32 cellular contexts compared by ENCODE assay signal in genomic region chr9:130934702-130935659, GRCh38. TPM values are rescaled to one million over a fixed set of nuclear protein-coding genes. Genes with fewer than 3 reads are reported as not detected.
DNase-seq lines count a peak whose midpoint lies in the region; ATAC-seq and TF ChIP-seq lines count a peak whose summit lies in the region.
"Had no signal": no experiment of that assay in that cellular context is flagged by ENCODE, and none has a peak within 500 bp of the region (broad histone marks: within the 10 kb centered on the region; RNA-seq: fewer than 3 reads in every experiment).

No MANE protein-coding gene starts in this region.

- no peak overlapping the region for H2AK5ac ChIP-seq in trophoblast cell (ENCODE audit: low read length)

- no peak for ATAC-seq in Panc1
- ATAC-seq in effector memory CD8-positive, alpha-beta T cell (replicated peaks): no peak
- ATAC-seq: activated T-cell treated with anti-CD3 and anti-CD28 coated beads, Interleukin-2, amount 50 U/mL, for 4 hours had no signal

- no peak overlapping the region for H4K91ac ChIP-seq in trophoblast cell (ENCODE audit: low read depth, low read length)

- H3K27ac Mint-ChIP-seq in effector memory CD8-positive, alpha-beta T cell: no peak overlapping the region
- H3K27ac Mint-ChIP-seq: T-helper 2 cell treated with Interferon-gamma antibody and Interleukin-4, amounts not matched to agents 5 μg/mL and 100 μg/mL, for 36 hours had no signal

- H2BK12ac ChIP-seq in trophoblast cell (ENCODE audit: low read length): no peak overlapping the region

- peak overlapping the region; percentile 51; the same call in 1 of the 2 replicates for H3K27ac ChIP-seq in Panc1 (ENCODE audit: low read length)
- no peak overlapping the region for H3K27ac ChIP-seq in trophoblast cell (ENCODE audit: low read depth, low read length)
- H3K27ac ChIP-seq: parathyroid adenoma, stomach, tibial artery, VCaP had no signal

- H3K36me3 ChIP-seq in Panc1 (ENCODE audit: control insufficient read depth, insufficient read depth, low read length): no peaks in the 10 kb centered on the region
- H3K36me3 ChIP-seq in trophoblast cell (ENCODE audit: control insufficient read depth in 1 of 2, insufficient read depth in 2 of 2, low read length in 2 of 2): no peaks in the 10 kb centered on the region
- H3K36me3 ChIP-seq: stomach, tibial artery had no signal

- H3K9me3 ChIP-seq in Panc1 (ENCODE audit: control insufficient read depth, insufficient read depth, low read depth, low read length) (no peaks in the 10 kb centered on the region), trophoblast cell (ENCODE audit: insufficient read depth, low read depth, low read length) (no peaks in the 10 kb centered on the region)
- H3K9me3 ChIP-seq: Caco-2, stomach, tibial artery had no signal

- POLR2A ChIA-PET in Panc1 (lab: Charles Lee): no interaction called here

- no CpG with 5 or more reads among the region's 16 CpGs for WGBS in trophoblast cell (ENCODE audit: extremely low coverage, insufficient coverage, insufficient read length)

- H3K4me3 Mint-ChIP-seq in effector memory CD8-positive, alpha-beta T cell: no peak overlapping the region
- H3K4me3 Mint-ChIP-seq: activated T-cell treated with anti-CD3 and anti-CD28 coated beads, Interleukin-2, amount 50 U/mL, for 4 hours; T-helper 2 cell treated with Interferon-gamma antibody and Interleukin-4, amounts not matched to agents 5 μg/mL and 100 μg/mL, for 36 hours had no signal

- peak overlapping the region; percentile 7 for H3K14ac ChIP-seq in trophoblast cell (ENCODE audit: low read length)

- H3K9ac ChIP-seq in trophoblast cell (ENCODE audit: low read length): no peak overlapping the region
- H3K9ac ChIP-seq: parathyroid adenoma had no signal

- BruUV-seq in Panc1 (replicated peaks; lab: Mats Ljungman, UMichigan): no TSS peak

- no peak for TF ChIP-seq CTCF in Panc1 (IDR thresholded peaks at IDR 0.05)
- TF ChIP-seq CTCF in epithelial cell of esophagus (IDR thresholded peaks at IDR 0.05; ENCODE audit: insufficient read depth, low read depth, low read length, missing control alignments): no peak

- H3K4me3 ChIP-seq in Panc1 (ENCODE audit: low read depth in 2 of 2, low read length in 2 of 2) (no peak overlapping the region), epithelial cell of esophagus (ENCODE audit: low read length) (no peak overlapping the region), trophoblast cell (ENCODE audit: low read depth, low read length) (no peak overlapping the region)
- H3K4me3 ChIP-seq: stomach, tibial artery had no signal

- CTCF ChIA-PET in Panc1 (lab: Charles Lee): no interaction called here

- no peaks in the 10 kb centered on the region for H3K9me3 Mint-ChIP-seq in effector memory CD8-positive, alpha-beta T cell
- H3K9me3 Mint-ChIP-seq: activated T-cell treated with anti-CD3 and anti-CD28 coated beads, Interleukin-2, amount 50 U/mL, for 4 hours; T-helper 2 cell treated with Interferon-gamma antibody and Interleukin-4, amounts not matched to agents 5 μg/mL and 100 μg/mL, for 36 hours had no signal

- peak; percentile 56 for DNase-seq in EH (ENCODE audit: low read depth)
- DNase-seq in Panc1 (ENCODE audit: low read depth, low spot score): no peak
- DNase-seq in epithelial cell of esophagus (ENCODE audit: low read depth): peak; percentile 42
- DNase-seq in trophoblast cell: peak in 1 of 2 donors; percentile 27
- DNase-seq in cortex of kidney (lab: John Stamatoyannopoulos, UW): no peak
- no peak for DNase-seq in DMS79 (lab: John Stamatoyannopoulos, UW)
- no peak for DNase-seq in SKM-1 (lab: John Stamatoyannopoulos, UW; ENCODE audit: unreplicated experiment)
- DNase-seq in effector memory CD8-positive, alpha-beta T cell: no peak
- DNase-seq: activated CD4-positive, alpha-beta T cell treated with anti-CD3 and anti-CD28 coated beads for 48 hours; activated naive CD4-positive, alpha-beta T cell; activated T-cell treated with anti-CD3 and anti-CD28 coated beads, Interleukin-2, amount 50 U/mL, for 4 hours; DMS79 treated with DMSO at 0.1 percent for 48 hours; erythroblast; GOT3; head of caudate nucleus; mammary epithelial cell; NCI-H1417; NCI-H2029 treated with DMSO at 0.1 percent for 48 hours; NCI-H526; RPMI8226; stimulated activated CD4-positive, alpha-beta T cell treated with anti-CD3 and anti-CD28 coated beads, Interleukin-2, amount 100 ng/mL, for 24 hours; stomach; tibial artery had no signal

- no peak overlapping the region for H2AFZ ChIP-seq in trophoblast cell (ENCODE audit: insufficient read depth, low read length, poor library complexity)
- H2AFZ ChIP-seq: parathyroid adenoma had no signal

- H3K36me3 Mint-ChIP-seq in effector memory CD8-positive, alpha-beta T cell (ENCODE audit: insufficient read depth): peaks cover 3% of the 10 kb centered on the region

- H3K4me1 Mint-ChIP-seq in effector memory CD8-positive, alpha-beta T cell (ENCODE audit: low read depth in 2 of 2): peaks cover 4 to 5% of the 10 kb centered on the region in 2 donors

- H3K23ac ChIP-seq in trophoblast cell (ENCODE audit: low read length): no peak overlapping the region

- H4K12ac ChIP-seq in trophoblast cell (ENCODE audit: low read depth, low read length): no peak overlapping the region

- no peak overlapping the region for H4K8ac ChIP-seq in trophoblast cell (ENCODE audit: low read depth, low read length)

- H3K79me1 ChIP-seq in trophoblast cell (ENCODE audit: low read length): no peaks in the 10 kb centered on the region

- no peak overlapping the region for H2BK5ac ChIP-seq in trophoblast cell (ENCODE audit: low read depth, low read length, poor library complexity)

- no peak overlapping the region for H3K4ac ChIP-seq in trophoblast cell (ENCODE audit: low read depth, low read length)

- in situ Hi-C loops in Panc1 (cut with HindIII; ENCODE audit: low pct_unique_long_range_greater_than_20kb, low sequenced_read_pairs): no loop called here

- peaks cover 27% of the 10 kb centered on the region for H3K4me1 ChIP-seq in Panc1 (ENCODE audit: control insufficient read depth, insufficient read depth, low read length)
- peaks cover 21 to 23% of the 10 kb centered on the region in 2 experiments for H3K4me1 ChIP-seq in trophoblast cell (ENCODE audit: control insufficient read depth in 1 of 2, insufficient read depth in 2 of 2, low read length in 2 of 2)

- H3K27me3 Mint-ChIP-seq in effector memory CD8-positive, alpha-beta T cell: peaks cover 52 to 78% of the 10 kb centered on the region in 2 donors

- no peak overlapping the region for H2BK120ac ChIP-seq in trophoblast cell (ENCODE audit: insufficient read depth, low read length, poor library complexity)

- no peaks in the 10 kb centered on the region for H3K79me2 ChIP-seq in trophoblast cell (ENCODE audit: control insufficient read depth, insufficient read depth, low read length, poor library complexity)
- H3K79me2 ChIP-seq: parathyroid adenoma had no signal

- no peak overlapping the region for H3K18ac ChIP-seq in trophoblast cell (ENCODE audit: low read length)

- intact Hi-C loops in Panc1 (cut with micrococcal nuclease; ENCODE audit: unreplicated experiment): no loop called here

- no peak overlapping the region for H3K4me2 ChIP-seq in trophoblast cell (ENCODE audit: low read length)

- no peaks in the 10 kb centered on the region for H3K27me3 ChIP-seq in Panc1 (ENCODE audit: control insufficient read depth, insufficient read depth, low read length)
- peaks cover 25% of the 10 kb centered on the region for H3K27me3 ChIP-seq in trophoblast cell (ENCODE audit: insufficient read depth, low read length)

RNA-seq across cellular contexts. Expression of gene FIBCD1, which starts 4.1 kb away (rescaled TPM):
- 16.3 TPM for total RNA-seq in Panc1 (2021; ENCODE audit: unreplicated experiment)
- polyA plus RNA-seq in Panc1 (2012; ENCODE audit: insufficient read length): 16.6 TPM
- polyA plus RNA-seq in trophoblast cell (2013): 83.3 and 85.3 TPM in 2 replicates
- total RNA-seq: activated CD8-positive, alpha-beta memory T cell treated with anti-CD3 and anti-CD28 coated beads for 36 hours; activated T-cell treated with anti-CD3 and anti-CD28 coated beads, Interleukin-2, amount 50 U/mL, for 4 hours; Caco-2 had no signal

RNA-seq across cellular contexts. Expression of gene QRFP, which starts 38.4 kb away (rescaled TPM):
- total RNA-seq in Panc1 (2021; ENCODE audit: unreplicated experiment): not detected
- polyA plus RNA-seq in Panc1 (2012; ENCODE audit: insufficient read length): 0.13 TPM
- polyA plus RNA-seq in trophoblast cell (2013): 0.10 and 0.11 TPM in 2 replicates
- total RNA-seq: activated CD8-positive, alpha-beta memory T cell treated with anti-CD3 and anti-CD28 coated beads for 36 hours; activated T-cell treated with anti-CD3 and anti-CD28 coated beads, Interleukin-2, amount 50 U/mL, for 4 hours; Caco-2; cerebellum; fibroblast of villous mesenchyme; mammary epithelial cell; stomach had no signal
- polyA plus RNA-seq: AG04450, mammary epithelial cell, neural cell, stomach had no signal

Comparison
In these comparisons a context has a peak if more than half of its experiments do, and no peak if none do; other contexts are left out.
1. DNase-seq: peak in EH (single experiment) and epithelial cell of esophagus (single experiment); none in Panc1 (single experiment), cortex of kidney (single experiment), DMS79 (single experiment), SKM-1 (single experiment) and effector memory CD8-positive, alpha-beta T cell (0 of 3).